In the genomic region with DNA sequence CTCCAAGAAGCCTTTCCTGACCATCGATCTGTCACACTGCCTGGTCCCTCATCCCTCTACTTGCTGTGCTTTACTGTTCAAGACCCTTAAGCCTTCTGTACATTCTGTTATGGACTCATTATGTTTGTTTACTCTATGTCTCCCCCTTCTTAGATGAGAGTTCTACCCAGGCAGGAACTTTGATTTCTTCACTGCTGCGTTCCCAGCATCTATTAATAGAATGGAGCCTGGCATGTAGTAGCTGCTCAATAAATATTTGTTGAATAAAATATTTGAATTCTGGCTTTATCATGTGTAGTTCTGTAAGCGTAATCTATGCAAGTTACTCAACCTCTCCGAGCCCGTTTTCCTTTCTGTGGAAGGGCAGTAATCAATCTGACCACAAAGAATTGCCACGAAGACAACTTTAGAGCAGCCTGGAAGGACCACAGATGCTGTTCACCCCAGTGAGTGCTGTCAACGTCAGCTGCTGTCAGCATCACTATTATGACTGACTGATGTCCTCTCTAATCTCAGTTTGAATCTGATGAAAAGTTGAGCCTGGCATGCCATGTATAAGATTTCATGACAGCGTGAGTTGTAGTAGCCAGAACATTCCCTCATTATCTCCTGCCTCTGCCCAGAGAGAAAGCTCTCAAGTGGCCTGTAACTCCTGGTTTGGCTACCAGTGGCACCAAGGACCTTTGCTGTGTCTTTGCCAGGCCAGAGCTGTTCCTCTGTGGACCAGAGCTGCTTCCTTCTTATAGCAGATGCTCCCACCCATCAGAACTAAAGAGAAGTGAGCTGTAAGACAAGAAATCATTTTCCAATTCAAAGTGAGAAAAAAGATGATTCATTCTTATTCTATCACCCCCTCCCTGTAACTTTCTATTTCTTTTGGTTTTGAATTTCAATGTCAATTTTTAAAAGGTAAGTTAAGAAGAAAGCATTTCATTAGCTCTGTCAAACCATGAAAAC, we compare ENCODE assay signal across 22 cellular contexts.
A peak's percentile ranks its signal among the peaks of the same experiment; 100 is the strongest.
DNase-seq lines count a peak whose midpoint lies in the region; ATAC-seq and TF ChIP-seq lines count a peak whose summit lies in the region.
"Had no signal": no experiment of that assay in that cellular context is flagged by ENCODE, and none has a peak within 500 bp of the region (broad histone marks: within the 10 kb centered on the region; RNA-seq: fewer than 3 reads in every experiment).

No MANE protein-coding gene starts in this region.

- DNase-seq in activated naive CD4-positive, alpha-beta T cell treated with anti-CD3 and anti-CD28 coated beads, Interleukin-2, amount 50 U/mL, for 72 hours (ENCODE audit: low spot score in 2 of 2), result no peak
- no peak for DNase-seq in activated naive CD4-positive, alpha-beta T cell treated with Interleukin-2 at 50 U/mL for 16 hours
- DNase-seq in activated B cell treated with CpG ODN at 0.5 μM for 24 hours (no peak), memory B cell (ENCODE audit: low spot score in 2 of 2) (no peak), COLO829 (ENCODE audit: low spot score) (no peak), activated gamma-delta T cell (lab: John Stamatoyannopoulos, UW) (no peak)
- no peak for DNase-seq in stimulated activated naive CD8-positive, alpha-beta T cell treated with anti-CD3 and anti-CD28 coated beads, Interleukin-15, amount 100 ng/mL, for 72 hours
- DNase-seq in stimulated activated naive CD4-positive, alpha-beta T cell treated with Interleukin-2 at 50 U/mL for 16 hours (lab: John Stamatoyannopoulos, UW), result no peak
- DNase-seq: anterior cingulate cortex; COR-L47; DND-41; effector memory CD4-positive, alpha-beta T cell; Karpas-422; left colon; midbrain; NCI-H1092; NCI-H2107; NCI-H510A; spleen; stimulated activated CD8-positive, alpha-beta memory T cell treated with anti-CD3 and anti-CD28 coated beads, Interleukin-4, amount 100 ng/mL, for 48 hours; SW 1271 had no signal

- no peaks in the 10 kb centered on the region for H3K9me3 Mint-ChIP-seq in activated naive CD4-positive, alpha-beta T cell treated with anti-CD3 and anti-CD28 coated beads, Interleukin-2, amount 50 U/mL, for 72 hours
- H3K9me3 Mint-ChIP-seq in activated B cell treated with CpG ODN at 0.5 μM for 24 hours (no peaks in the 10 kb centered on the region), memory B cell (no peaks in the 10 kb centered on the region)
- no peaks in the 10 kb centered on the region for H3K9me3 Mint-ChIP-seq in stimulated activated naive CD8-positive, alpha-beta T cell treated with anti-CD3 and anti-CD28 coated beads, Interleukin-15, amount 100 ng/mL, for 72 hours
- H3K9me3 Mint-ChIP-seq: central memory CD8-positive, alpha-beta T cell had no signal

- H3K4me3 Mint-ChIP-seq in activated B cell treated with CpG ODN at 0.5 μM for 24 hours (no peak overlapping the region), memory B cell (no peak overlapping the region)
- H3K4me3 Mint-ChIP-seq in stimulated activated naive CD8-positive, alpha-beta T cell treated with anti-CD3 and anti-CD28 coated beads, Interleukin-15, amount 100 ng/mL, for 72 hours, result peak overlapping the region; percentile 12 to 13
- H3K4me3 Mint-ChIP-seq: central memory CD8-positive, alpha-beta T cell had no signal

- H3K27ac Mint-ChIP-seq in activated naive CD4-positive, alpha-beta T cell treated with anti-CD3 and anti-CD28 coated beads, Interleukin-2, amount 50 U/mL, for 72 hours, result peak overlapping the region; percentile 17 to 93
- peak overlapping the region; percentile 14 for H3K27ac Mint-ChIP-seq in activated B cell treated with CpG ODN at 0.5 μM for 24 hours
- peak overlapping the region; percentile 78 for H3K27ac Mint-ChIP-seq in memory B cell
- H3K27ac Mint-ChIP-seq in stimulated activated naive CD8-positive, alpha-beta T cell treated with anti-CD3 and anti-CD28 coated beads, Interleukin-15, amount 100 ng/mL, for 72 hours, result peak overlapping the region; percentile 87 to 89

- TF ChIP-seq CTCF in activated B cell treated with CpG ODN at 0.5 μM for 24 hours (IDR thresholded peaks at IDR 0.05), result no peak

- intact Hi-C loops in activated B cell treated with CpG ODN at 0.5 μM for 24 hours (cut with micrococcal nuclease), result no loop called here

- POLR2A ChIA-PET in activated B cell treated with CpG ODN at 0.5 μM for 24 hours (lab: Charles Lee), result interaction anchor here (0.6 kb wide), 2 partner anchors 64 to 140 kb away, joined by 3 to 5 read pairs; no protein-coding TSS in a partner anchor

- peak; percentile 37 to 77 for ATAC-seq in activated naive CD4-positive, alpha-beta T cell treated with anti-CD3 and anti-CD28 coated beads, Interleukin-2, amount 50 U/mL, for 72 hours
- ATAC-seq in activated B cell treated with CpG ODN at 0.5 μM for 24 hours (ENCODE audit: low read depth) (no peak), memory B cell (ENCODE audit: low read depth) (no peak)
- peak; percentile 63 for ATAC-seq in stimulated activated naive CD8-positive, alpha-beta T cell treated with anti-CD3 and anti-CD28 coated beads, Interleukin-15, amount 100 ng/mL, for 72 hours
- ATAC-seq: left colon had no signal

- H3K27me3 Mint-ChIP-seq in activated B cell treated with CpG ODN at 0.5 μM for 24 hours (no peaks in the 10 kb centered on the region), memory B cell (no peaks in the 10 kb centered on the region)
- H3K27me3 Mint-ChIP-seq in stimulated activated naive CD8-positive, alpha-beta T cell treated with anti-CD3 and anti-CD28 coated beads, Interleukin-15, amount 100 ng/mL, for 72 hours, result no peaks in the 10 kb centered on the region
- H3K27me3 Mint-ChIP-seq: central memory CD8-positive, alpha-beta T cell had no signal

- CTCF ChIA-PET in activated B cell treated with CpG ODN at 0.5 μM for 24 hours (lab: Charles Lee), result interaction anchor here (1.1 kb wide), 1 partner anchor 11 kb away, joined by 3 read pairs; no protein-coding TSS in a partner anchor

- H3K36me3 Mint-ChIP-seq in activated naive CD4-positive, alpha-beta T cell treated with anti-CD3 and anti-CD28 coated beads, Interleukin-2, amount 50 U/mL, for 72 hours, result peaks cover 0 to 16% of the 10 kb centered on the region in 2 donors
- H3K36me3 Mint-ChIP-seq in activated B cell treated with CpG ODN at 0.5 μM for 24 hours (ENCODE audit: low read depth), result peaks cover 89% of the 10 kb centered on the region
- H3K36me3 Mint-ChIP-seq in memory B cell, result peaks cover 5% of the 10 kb centered on the region

- peaks cover 42% of the 10 kb centered on the region for H3K4me1 Mint-ChIP-seq in activated B cell treated with CpG ODN at 0.5 μM for 24 hours
- peaks cover 12% of the 10 kb centered on the region for H3K4me1 Mint-ChIP-seq in memory B cell
- peaks cover 78% of the 10 kb centered on the region for H3K4me1 Mint-ChIP-seq in stimulated activated naive CD8-positive, alpha-beta T cell treated with anti-CD3 and anti-CD28 coated beads, Interleukin-15, amount 100 ng/mL, for 72 hours

Comparison
In these comparisons a context has a peak if more than half of its experiments do, and no peak if none do; other contexts are left out.
1. ATAC-seq: peak in activated naive CD4-positive, alpha-beta T cell treated with anti-CD3 and anti-CD28 coated beads, Interleukin-2, amount 50 U/mL, for 72 hours (2 of 2) and stimulated activated naive CD8-positive, alpha-beta T cell treated with anti-CD3 and anti-CD28 coated beads, Interleukin-15, amount 100 ng/mL, for 72 hours (single experiment); none in activated B cell treated with CpG ODN at 0.5 μM for 24 hours (single experiment) and memory B cell (single experiment).
2. H3K27ac Mint-ChIP-seq: peak in every context shown above with its lines; median percentile 88 in stimulated activated naive CD8-positive, alpha-beta T cell treated with anti-CD3 and anti-CD28 coated beads, Interleukin-15, amount 100 ng/mL, for 72 hours; 78 in memory B cell; 55 in activated naive CD4-positive, alpha-beta T cell treated with anti-CD3 and anti-CD28 coated beads, Interleukin-2, amount 50 U/mL, for 72 hours; 14 in activated B cell treated with CpG ODN at 0.5 μM for 24 hours.
3. H3K4me3 Mint-ChIP-seq: peak in stimulated activated naive CD8-positive, alpha-beta T cell treated with anti-CD3 and anti-CD28 coated beads, Interleukin-15, amount 100 ng/mL, for 72 hours (2 of 2); none in activated B cell treated with CpG ODN at 0.5 μM for 24 hours (single experiment) and memory B cell (single experiment).